Comparison of ENCODE assay signal across 2 cellular contexts in the genomic region with DNA sequence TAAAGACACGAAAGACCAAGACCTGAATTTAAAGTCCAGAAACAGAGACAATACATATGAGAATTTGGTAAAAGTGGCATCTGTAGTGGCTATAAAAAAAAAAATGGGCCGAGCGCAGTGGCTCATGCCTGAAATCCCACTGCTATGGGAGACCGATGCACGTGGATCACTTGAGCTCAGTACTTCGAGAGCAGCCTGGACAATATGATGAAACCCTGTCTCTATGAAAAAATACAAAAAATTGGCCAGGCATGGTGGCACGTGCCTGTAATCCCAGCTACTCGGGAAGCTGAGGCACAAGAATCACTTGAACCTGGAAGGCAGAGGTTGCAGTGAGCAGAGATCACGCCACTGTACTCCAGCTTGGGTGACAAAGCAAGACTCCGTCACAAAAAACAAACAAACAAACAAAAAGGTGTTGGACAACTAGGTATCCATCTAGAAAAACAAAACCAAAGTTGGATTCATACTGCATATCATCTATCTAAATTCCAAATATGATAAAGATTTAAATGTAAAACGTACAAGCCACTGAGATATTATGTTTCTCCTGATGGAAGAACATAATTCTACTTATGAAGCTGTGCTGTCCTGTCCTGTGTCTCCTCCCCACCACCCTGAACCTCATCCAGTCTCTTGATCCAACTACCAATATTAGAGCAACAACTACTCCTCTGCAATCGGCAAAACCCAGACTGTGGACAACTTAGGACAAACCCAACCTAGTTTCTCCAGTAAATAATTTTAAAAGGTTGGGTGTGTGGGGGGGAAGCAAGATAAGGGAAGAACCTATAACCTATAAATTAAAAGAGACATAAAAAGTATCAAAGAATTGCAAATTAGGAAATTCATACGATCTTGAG.
TF ChIP-seq lines count a peak whose summit lies in the region.

No MANE protein-coding gene starts in this region.

TF ChIP-seq in SK-N-SH treated with all-trans-retinoic acid at 6 μM for 48 hours, 23 proteins besides CTCF, POLR2A, EP300 and RAD21 (continued from another document):
- no peak for TF ChIP-seq PATZ1 (CRISPR knock-in tag; IDR thresholded peaks at IDR 0.05; ENCODE audit: borderline replicate concordance)
- no peak for TF ChIP-seq TSHZ2 (CRISPR knock-in tag; IDR thresholded peaks at IDR 0.05)
TF ChIP-seq in SK-N-SH treated with all-trans-retinoic acid at 6 μM for 48 hours: peak in this region for 1.

TF ChIP-seq in SK-N-SH, 30 proteins besides CTCF, POLR2A, EP300 and RAD21 (continued from another document):
- TF ChIP-seq, protein P1, sequence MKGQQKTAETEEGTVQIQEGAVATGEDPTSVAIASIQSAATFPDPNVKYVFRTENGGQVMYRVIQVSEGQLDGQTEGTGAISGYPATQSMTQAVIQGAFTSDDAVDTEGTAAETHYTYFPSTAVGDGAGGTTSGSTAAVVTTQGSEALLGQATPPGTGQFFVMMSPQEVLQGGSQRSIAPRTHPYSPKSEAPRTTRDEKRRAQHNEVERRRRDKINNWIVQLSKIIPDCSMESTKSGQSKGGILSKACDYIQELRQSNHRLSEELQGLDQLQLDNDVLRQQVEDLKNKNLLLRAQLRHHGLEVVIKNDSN (IDR thresholded peaks at IDR 0.05; ENCODE audit: borderline replicate concordance, low read depth), result no peak
- TF ChIP-seq NRF1 (IDR thresholded peaks at IDR 0.05; ENCODE audit: low read depth, low read length) (no peak), FOXM1 (IDR thresholded peaks at IDR 0.05; ENCODE audit: low read depth) (no peak), TEAD4 (IDR thresholded peaks at IDR 0.05; ENCODE audit: borderline replicate concordance, insufficient read depth) (no peak), RCOR1 (IDR thresholded peaks at IDR 0.05; ENCODE audit: low read length) (no peak), EZH2phosphoT487 (IDR thresholded peaks at IDR 0.05; ENCODE audit: borderline replicate concordance, low read depth) (no peak), YY1 (IDR thresholded peaks at IDR 0.05; ENCODE audit: low read depth) (no peak), REST (IDR thresholded peaks at IDR 0.05; ENCODE audit: low read depth, low read length) (no peak), FOSL2 (IDR thresholded peaks at IDR 0.05; ENCODE audit: borderline replicate concordance, low read depth) (no peak), MEF2A (IDR thresholded peaks at IDR 0.05; ENCODE audit: borderline replicate concordance, low read depth) (no peak), POLR2AphosphoS5 (IDR thresholded peaks at IDR 0.05; ENCODE audit: low read depth, low read length) (no peak), TAF1 (IDR thresholded peaks at IDR 0.05; ENCODE audit: borderline replicate concordance, low read depth, low read length) (no peak)
- TF ChIP-seq, protein P2, sequence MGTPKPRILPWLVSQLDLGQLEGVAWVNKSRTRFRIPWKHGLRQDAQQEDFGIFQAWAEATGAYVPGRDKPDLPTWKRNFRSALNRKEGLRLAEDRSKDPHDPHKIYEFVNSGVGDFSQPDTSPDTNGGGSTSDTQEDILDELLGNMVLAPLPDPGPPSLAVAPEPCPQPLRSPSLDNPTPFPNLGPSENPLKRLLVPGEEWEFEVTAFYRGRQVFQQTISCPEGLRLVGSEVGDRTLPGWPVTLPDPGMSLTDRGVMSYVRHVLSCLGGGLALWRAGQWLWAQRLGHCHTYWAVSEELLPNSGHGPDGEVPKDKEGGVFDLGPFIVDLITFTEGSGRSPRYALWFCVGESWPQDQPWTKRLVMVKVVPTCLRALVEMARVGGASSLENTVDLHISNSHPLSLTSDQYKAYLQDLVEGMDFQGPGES (IDR thresholded peaks at IDR 0.05; ENCODE audit: low read depth, low read length), result no peak
- TF ChIP-seq, protein P3, sequence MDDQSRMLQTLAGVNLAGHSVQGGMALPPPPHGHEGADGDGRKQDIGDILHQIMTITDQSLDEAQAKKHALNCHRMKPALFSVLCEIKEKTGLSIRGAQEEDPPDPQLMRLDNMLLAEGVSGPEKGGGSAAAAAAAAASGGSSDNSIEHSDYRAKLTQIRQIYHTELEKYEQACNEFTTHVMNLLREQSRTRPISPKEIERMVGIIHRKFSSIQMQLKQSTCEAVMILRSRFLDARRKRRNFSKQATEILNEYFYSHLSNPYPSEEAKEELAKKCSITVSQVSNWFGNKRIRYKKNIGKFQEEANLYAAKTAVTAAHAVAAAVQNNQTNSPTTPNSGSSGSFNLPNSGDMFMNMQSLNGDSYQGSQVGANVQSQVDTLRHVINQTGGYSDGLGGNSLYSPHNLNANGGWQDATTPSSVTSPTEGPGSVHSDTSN (IDR thresholded peaks at IDR 0.05), result no peak
